ENCODE assay signal across 8 cellular contexts in genomic region chr18:51193621-51194287, GRCh38. TPM values are rescaled to one million over a fixed set of nuclear protein-coding genes. Genes with fewer than 3 reads are reported as not detected.
DNase-seq lines count a peak whose midpoint lies in the region; ATAC-seq, FAIRE-seq and TF ChIP-seq lines count a peak whose summit lies in the region.

No MANE protein-coding gene starts in this region.

- H3K27ac ChIP-seq in A549, result no peak overlapping the region

- peaks cover 6% of the 10 kb centered on the region for H3K36me3 Mint-ChIP-seq in activated naive CD8-positive, alpha-beta T cell treated with anti-CD3 and anti-CD28 coated beads, Interleukin-2, amount 10 ng/mL, durations not matched to agents 7 days and 5 days

- peaks cover 47% of the 10 kb centered on the region for H3K4me1 Mint-ChIP-seq in activated naive CD8-positive, alpha-beta T cell treated with anti-CD3 and anti-CD28 coated beads, Interleukin-2, amount 10 ng/mL, durations not matched to agents 7 days and 5 days

- no peak for DNase-seq in A549 (ENCODE audit: low read depth in 1 of 2, low spot score in 1 of 2)
- no peak for DNase-seq in GM18507 (ENCODE audit: extremely low spot score, insufficient read length, low read depth)
- no peak for DNase-seq in activated naive CD8-positive, alpha-beta T cell treated with anti-CD3 and anti-CD28 coated beads, Interleukin-2, amount 10 ng/mL, durations not matched to agents 7 days and 5 days
- DNase-seq in iris pigment epithelial cell (ENCODE audit: low read depth), result peak; percentile 39
- no peak for DNase-seq in NCI-H1105 (lab: John Stamatoyannopoulos, UW)
- DNase-seq in NCI-H2196 treated with DMSO at 0.1 percent for 48 hours (lab: John Stamatoyannopoulos, UW; ENCODE audit: unreplicated experiment), result no peak
- no peak for DNase-seq in middle frontal gyrus (ENCODE audit: extremely low spot score, low spot score)

- peak overlapping the region; percentile 71 for H3K4me3 Mint-ChIP-seq in activated naive CD8-positive, alpha-beta T cell treated with anti-CD3 and anti-CD28 coated beads, Interleukin-2, amount 10 ng/mL, durations not matched to agents 7 days and 5 days

- no peak for TF ChIP-seq RAD21 in A549 (conservative IDR thresholded peaks at IDR 0.05 in 1 of 2, IDR thresholded peaks at IDR 0.05 in 1 of 2)

- H3K9me3 ChIP-seq in A549, result no peaks in the 10 kb centered on the region

- TF ChIP-seq POLR2A in A549 (IDR thresholded peaks at IDR 0.05; ENCODE audit: low read length), result no peak

- H3K27ac Mint-ChIP-seq in activated naive CD8-positive, alpha-beta T cell treated with anti-CD3 and anti-CD28 coated beads, Interleukin-2, amount 10 ng/mL, durations not matched to agents 7 days and 5 days, result peak overlapping the region; percentile 23

- POLR2A ChIA-PET in A549 (lab: Yijun Ruan, JAX), result no interaction called here
- POLR2A ChIA-PET in activated naive CD8-positive, alpha-beta T cell treated with anti-CD3 and anti-CD28 coated beads, Interleukin-2, amount 10 ng/mL, durations not matched to agents 7 days and 5 days (lab: Charles Lee), result no interaction called here

- H3K27me3 Mint-ChIP-seq in activated naive CD8-positive, alpha-beta T cell treated with anti-CD3 and anti-CD28 coated beads, Interleukin-2, amount 10 ng/mL, durations not matched to agents 7 days and 5 days, result no peaks in the 10 kb centered on the region

- no peak for TF ChIP-seq CTCF in A549 (IDR thresholded peaks at IDR 0.05)

- H3K4me2 ChIP-seq in A549, result peak overlapping the region; percentile 86

- 0 out of 3 replicates have a peak overlapping the region, but pooled peaks have one; percentile 8 for H3K4me3 ChIP-seq in A549

- ATAC-seq in A549, result no peak
- no peak for ATAC-seq in activated naive CD8-positive, alpha-beta T cell treated with anti-CD3 and anti-CD28 coated beads, Interleukin-2, amount 10 ng/mL, durations not matched to agents 7 days and 5 days (ENCODE audit: low read depth)
- no peak for ATAC-seq in GM21825 (IDR thresholded peaks at IDR 0.05; ENCODE audit: unreplicated experiment)

- TF ChIP-seq EP300 in A549 (IDR thresholded peaks at IDR 0.05), result no peak

- 54% methylated on average over 5 of the region's 5 CpGs for WGBS in A549 (ENCODE audit: missing lambda C conversion rate)

- peaks cover 36% of the 10 kb centered on the region for H3K4me1 ChIP-seq in A549

- FAIRE-seq in A549 (lab: Jason Lieb, UNC) (no peak), GM18507 (lab: Jason Lieb, UNC) (peak; percentile 48)

- H3K9me3 Mint-ChIP-seq in activated naive CD8-positive, alpha-beta T cell treated with anti-CD3 and anti-CD28 coated beads, Interleukin-2, amount 10 ng/mL, durations not matched to agents 7 days and 5 days, result no peaks in the 10 kb centered on the region

- CTCF ChIA-PET in A549 (lab: Yijun Ruan, JAX), result no interaction called here

TF ChIP-seq in A549, 52 proteins besides CTCF, POLR2A, EP300 and RAD21:
- TF ChIP-seq ELK1 (IDR thresholded peaks at IDR 0.05; ENCODE audit: low read depth, low read length) (no peak), NPAS2 (CRISPR knock-in tag; IDR thresholded peaks at IDR 0.05; ENCODE audit: borderline replicate concordance) (no peak), KDM5A (IDR thresholded peaks at IDR 0.05) (no peak), KDM1A (IDR thresholded peaks at IDR 0.05; ENCODE audit: low read depth) (no peak), RARB (CRISPR knock-in tag; IDR thresholded peaks at IDR 0.05) (no peak), HES2 (IDR thresholded peaks at IDR 0.05) (no peak), MYC (IDR thresholded peaks at IDR 0.05; ENCODE audit: borderline replicate concordance, low read length) (no peak), HDAC2 (IDR thresholded peaks at IDR 0.05) (no peak), NFE2L2 (conservative IDR thresholded peaks at IDR 0.05; ENCODE audit: low read length) (no peak), SREBF2 (IDR thresholded peaks at IDR 0.05) (no peak)

RNA-seq across cellular contexts. Expression of gene MEX3C, which starts 3.7 kb away (rescaled TPM):
- 48.5 and 61.9 TPM in 2 replicates for polyA plus RNA-seq in A549 (2011; rRNA removed)
- polyA plus RNA-seq in A549 (2012; cell fraction: cytosol; rRNA removed), result 11.1 and 13.4 TPM in 2 replicates
- 4.4 and 5.8 TPM in 2 replicates for polyA plus RNA-seq in A549 (2012; cell fraction: nucleus; rRNA removed)
- 16.7 to 18.5 TPM (median 17.2 TPM) in 3 replicates for polyA plus RNA-seq in A549 (2017; fragmentation: RNase III; extraction: RNeasy Plus Mini Kit Qiagen cat#74134 plus additional on column Dnase treatment)
- 34.1 and 35.7 TPM in 2 replicates for polyA minus RNA-seq in A549 (2011; rRNA and poly(A)+ RNA removed)
- total RNA-seq in activated naive CD8-positive, alpha-beta T cell treated with anti-CD3 and anti-CD28 coated beads, Interleukin-2, amount 10 ng/mL, durations not matched to agents 7 days and 5 days, result 10 to 100 TPM; 53.3 to 60.7 TPM
